9 cellular contexts compared by ENCODE assay signal in genomic region chr2:191257934-191258333, GRCh38. TPM values are rescaled to one million over a fixed set of nuclear protein-coding genes. Genes with fewer than 3 reads are reported as not detected.
"Had no signal": no experiment of that assay in that cellular context is flagged by ENCODE, and none has a peak within 500 bp of the region (broad histone marks: within the 10 kb centered on the region; RNA-seq: fewer than 3 reads in every experiment).

No MANE protein-coding gene starts in this region.

- ATAC-seq: GM12878 had no signal

- H3K4me3 ChIP-seq: GM12878 had no signal

- DNase-seq: GDM1, GF-D8 had no signal

- FAIRE-seq: G401.6, GM12878, GM12891, GM12892, GM18507, GM19239 had no signal

RNA-seq across cellular contexts. Expression of gene MYO1B, which starts 12.7 kb away (rescaled TPM):
- total RNA-seq: G401 had no signal
